ENCODE assay signal across 1 cellular context in the genomic region with DNA sequence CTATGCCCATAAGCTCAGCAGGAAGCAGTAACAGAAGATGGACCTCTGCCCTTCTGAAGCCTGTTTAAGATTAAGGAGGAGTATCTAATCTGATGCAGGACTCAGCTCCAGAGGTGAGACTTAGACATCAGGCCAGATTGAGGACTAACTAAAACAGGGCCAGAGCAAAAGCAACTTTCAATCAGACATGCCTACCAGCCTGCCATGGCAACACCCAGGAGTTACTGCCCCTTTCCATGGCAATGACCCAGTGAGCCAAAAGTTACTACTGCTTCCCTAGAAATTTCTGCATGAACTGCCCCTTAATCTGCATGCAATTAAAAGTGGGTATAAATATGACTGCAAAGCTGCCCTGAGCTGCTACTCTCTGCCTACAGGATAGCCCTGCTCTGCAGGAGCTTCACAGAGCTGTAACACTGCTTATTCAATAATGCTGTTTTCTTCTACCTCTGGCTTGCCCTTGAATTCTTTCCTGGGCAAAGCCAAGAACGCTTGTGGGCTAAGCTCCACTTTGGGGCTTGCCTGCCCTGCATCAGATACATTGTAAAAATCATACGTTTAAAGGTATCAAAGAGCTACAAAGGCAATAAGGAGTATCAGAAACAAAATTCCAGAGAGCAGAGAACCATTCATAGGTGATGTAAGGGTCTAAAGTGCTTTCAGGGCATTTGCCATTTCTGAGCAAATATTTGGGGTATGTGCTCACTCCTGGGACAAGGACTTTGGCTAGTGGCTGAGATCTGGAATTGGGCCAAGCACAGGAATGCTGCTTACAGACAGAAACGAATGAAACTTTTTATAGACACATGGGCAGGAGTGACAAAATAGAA.
TF ChIP-seq lines count a peak whose summit lies in the region.

No MANE protein-coding gene starts in this region.

TF ChIP-seq in GM23338, 12 proteins besides CTCF, POLR2A, EP300 and RAD21:
- TF ChIP-seq, protein P1, sequence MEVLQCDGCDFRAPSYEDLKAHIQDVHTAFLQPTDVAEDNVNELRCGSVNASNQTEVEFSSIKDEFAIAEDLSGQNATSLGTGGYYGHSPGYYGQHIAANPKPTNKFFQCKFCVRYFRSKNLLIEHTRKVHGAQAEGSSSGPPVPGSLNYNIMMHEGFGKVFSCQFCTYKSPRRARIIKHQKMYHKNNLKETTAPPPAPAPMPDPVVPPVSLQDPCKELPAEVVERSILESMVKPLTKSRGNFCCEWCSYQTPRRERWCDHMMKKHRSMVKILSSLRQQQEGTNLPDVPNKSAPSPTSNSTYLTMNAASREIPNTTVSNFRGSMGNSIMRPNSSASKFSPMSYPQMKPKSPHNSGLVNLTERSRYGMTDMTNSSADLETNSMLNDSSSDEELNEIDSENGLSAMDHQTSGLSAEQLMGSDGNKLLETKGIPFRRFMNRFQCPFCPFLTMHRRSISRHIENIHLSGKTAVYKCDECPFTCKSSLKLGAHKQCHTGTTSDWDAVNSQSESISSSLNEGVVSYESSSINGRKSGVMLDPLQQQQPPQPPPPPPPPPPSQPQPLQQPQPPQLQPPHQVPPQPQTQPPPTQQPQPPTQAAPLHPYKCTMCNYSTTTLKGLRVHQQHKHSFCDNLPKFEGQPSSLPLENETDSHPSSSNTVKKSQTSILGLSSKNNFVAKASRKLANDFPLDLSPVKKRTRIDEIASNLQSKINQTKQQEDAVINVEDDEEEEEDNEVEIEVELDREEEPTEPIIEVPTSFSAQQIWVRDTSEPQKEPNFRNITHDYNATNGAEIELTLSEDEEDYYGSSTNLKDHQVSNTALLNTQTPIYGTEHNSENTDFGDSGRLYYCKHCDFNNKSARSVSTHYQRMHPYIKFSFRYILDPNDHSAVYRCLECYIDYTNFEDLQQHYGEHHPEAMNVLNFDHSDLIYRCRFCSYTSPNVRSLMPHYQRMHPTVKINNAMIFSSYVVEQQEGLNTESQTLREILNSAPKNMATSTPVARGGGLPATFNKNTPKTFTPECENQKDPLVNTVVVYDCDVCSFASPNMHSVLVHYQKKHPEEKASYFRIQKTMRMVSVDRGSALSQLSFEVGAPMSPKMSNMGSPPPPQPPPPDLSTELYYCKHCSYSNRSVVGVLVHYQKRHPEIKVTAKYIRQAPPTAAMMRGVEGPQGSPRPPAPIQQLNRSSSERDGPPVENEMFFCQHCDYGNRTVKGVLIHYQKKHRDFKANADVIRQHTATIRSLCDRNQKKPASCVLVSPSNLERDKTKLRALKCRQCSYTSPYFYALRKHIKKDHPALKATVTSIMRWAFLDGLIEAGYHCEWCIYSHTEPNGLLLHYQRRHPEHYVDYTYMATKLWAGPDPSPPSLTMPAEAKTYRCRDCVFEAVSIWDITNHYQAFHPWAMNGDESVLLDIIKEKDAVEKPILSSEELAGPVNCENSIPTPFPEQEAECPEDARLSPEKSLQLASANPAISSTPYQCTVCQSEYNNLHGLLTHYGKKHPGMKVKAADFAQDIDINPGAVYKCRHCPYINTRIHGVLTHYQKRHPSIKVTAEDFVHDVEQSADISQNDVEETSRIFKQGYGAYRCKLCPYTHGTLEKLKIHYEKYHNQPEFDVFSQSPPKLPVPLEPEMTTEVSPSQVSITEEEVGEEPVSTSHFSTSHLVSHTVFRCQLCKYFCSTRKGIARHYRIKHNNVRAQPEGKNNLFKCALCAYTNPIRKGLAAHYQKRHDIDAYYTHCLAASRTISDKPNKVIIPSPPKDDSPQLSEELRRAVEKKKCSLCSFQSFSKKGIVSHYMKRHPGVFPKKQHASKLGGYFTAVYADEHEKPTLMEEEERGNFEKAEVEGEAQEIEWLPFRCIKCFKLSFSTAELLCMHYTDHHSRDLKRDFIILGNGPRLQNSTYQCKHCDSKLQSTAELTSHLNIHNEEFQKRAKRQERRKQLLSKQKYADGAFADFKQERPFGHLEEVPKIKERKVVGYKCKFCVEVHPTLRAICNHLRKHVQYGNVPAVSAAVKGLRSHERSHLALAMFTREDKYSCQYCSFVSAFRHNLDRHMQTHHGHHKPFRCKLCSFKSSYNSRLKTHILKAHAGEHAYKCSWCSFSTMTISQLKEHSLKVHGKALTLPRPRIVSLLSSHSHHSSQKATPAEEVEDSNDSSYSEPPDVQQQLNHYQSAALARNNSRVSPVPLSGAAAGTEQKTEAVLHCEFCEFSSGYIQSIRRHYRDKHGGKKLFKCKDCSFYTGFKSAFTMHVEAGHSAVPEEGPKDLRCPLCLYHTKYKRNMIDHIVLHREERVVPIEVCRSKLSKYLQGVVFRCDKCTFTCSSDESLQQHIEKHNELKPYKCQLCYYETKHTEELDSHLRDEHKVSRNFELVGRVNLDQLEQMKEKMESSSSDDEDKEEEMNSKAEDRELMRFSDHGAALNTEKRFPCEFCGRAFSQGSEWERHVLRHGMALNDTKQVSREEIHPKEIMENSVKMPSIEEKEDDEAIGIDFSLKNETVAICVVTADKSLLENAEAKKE (CRISPR knock-in tag; IDR thresholded peaks at IDR 0.05): no peak
- TF ChIP-seq NANOG (IDR thresholded peaks at IDR 0.05; ENCODE audit: borderline replicate concordance): no peak
- no peak for TF ChIP-seq ZNF331 (CRISPR knock-in tag; IDR thresholded peaks at IDR 0.05; ENCODE audit: low read depth)
- no peak for TF ChIP-seq JUNB (IDR thresholded peaks at IDR 0.05; ENCODE audit: unreplicated experiment)
- no peak for TF ChIP-seq POLR2AphosphoS5 (IDR thresholded peaks at IDR 0.05; ENCODE audit: low read depth)
- TF ChIP-seq, protein P2, sequence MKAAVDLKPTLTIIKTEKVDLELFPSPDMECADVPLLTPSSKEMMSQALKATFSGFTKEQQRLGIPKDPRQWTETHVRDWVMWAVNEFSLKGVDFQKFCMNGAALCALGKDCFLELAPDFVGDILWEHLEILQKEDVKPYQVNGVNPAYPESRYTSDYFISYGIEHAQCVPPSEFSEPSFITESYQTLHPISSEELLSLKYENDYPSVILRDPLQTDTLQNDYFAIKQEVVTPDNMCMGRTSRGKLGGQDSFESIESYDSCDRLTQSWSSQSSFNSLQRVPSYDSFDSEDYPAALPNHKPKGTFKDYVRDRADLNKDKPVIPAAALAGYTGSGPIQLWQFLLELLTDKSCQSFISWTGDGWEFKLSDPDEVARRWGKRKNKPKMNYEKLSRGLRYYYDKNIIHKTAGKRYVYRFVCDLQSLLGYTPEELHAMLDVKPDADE (IDR thresholded peaks at IDR 0.05): no peak
- no peak for TF ChIP-seq ZNF114 (CRISPR knock-in tag; IDR thresholded peaks at IDR 0.05)
- TF ChIP-seq, protein P3, sequence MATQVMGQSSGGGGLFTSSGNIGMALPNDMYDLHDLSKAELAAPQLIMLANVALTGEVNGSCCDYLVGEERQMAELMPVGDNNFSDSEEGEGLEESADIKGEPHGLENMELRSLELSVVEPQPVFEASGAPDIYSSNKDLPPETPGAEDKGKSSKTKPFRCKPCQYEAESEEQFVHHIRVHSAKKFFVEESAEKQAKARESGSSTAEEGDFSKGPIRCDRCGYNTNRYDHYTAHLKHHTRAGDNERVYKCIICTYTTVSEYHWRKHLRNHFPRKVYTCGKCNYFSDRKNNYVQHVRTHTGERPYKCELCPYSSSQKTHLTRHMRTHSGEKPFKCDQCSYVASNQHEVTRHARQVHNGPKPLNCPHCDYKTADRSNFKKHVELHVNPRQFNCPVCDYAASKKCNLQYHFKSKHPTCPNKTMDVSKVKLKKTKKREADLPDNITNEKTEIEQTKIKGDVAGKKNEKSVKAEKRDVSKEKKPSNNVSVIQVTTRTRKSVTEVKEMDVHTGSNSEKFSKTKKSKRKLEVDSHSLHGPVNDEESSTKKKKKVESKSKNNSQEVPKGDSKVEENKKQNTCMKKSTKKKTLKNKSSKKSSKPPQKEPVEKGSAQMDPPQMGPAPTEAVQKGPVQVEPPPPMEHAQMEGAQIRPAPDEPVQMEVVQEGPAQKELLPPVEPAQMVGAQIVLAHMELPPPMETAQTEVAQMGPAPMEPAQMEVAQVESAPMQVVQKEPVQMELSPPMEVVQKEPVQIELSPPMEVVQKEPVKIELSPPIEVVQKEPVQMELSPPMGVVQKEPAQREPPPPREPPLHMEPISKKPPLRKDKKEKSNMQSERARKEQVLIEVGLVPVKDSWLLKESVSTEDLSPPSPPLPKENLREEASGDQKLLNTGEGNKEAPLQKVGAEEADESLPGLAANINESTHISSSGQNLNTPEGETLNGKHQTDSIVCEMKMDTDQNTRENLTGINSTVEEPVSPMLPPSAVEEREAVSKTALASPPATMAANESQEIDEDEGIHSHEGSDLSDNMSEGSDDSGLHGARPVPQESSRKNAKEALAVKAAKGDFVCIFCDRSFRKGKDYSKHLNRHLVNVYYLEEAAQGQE (IDR thresholded peaks at IDR 0.05; ENCODE audit: unreplicated experiment): no peak
- no peak for TF ChIP-seq STAT1 (IDR thresholded peaks at IDR 0.05; ENCODE audit: unreplicated experiment)
- no peak for TF ChIP-seq EZH2phosphoT487 (IDR thresholded peaks at IDR 0.05; ENCODE audit: unreplicated experiment)
- TF ChIP-seq CREB1 (CRISPR knock-in tag; IDR thresholded peaks at IDR 0.05; ENCODE audit: low read depth): no peak
- no peak for TF ChIP-seq EZH2 (IDR thresholded peaks at IDR 0.05; ENCODE audit: low read depth, unreplicated experiment)
